In the genomic region with DNA sequence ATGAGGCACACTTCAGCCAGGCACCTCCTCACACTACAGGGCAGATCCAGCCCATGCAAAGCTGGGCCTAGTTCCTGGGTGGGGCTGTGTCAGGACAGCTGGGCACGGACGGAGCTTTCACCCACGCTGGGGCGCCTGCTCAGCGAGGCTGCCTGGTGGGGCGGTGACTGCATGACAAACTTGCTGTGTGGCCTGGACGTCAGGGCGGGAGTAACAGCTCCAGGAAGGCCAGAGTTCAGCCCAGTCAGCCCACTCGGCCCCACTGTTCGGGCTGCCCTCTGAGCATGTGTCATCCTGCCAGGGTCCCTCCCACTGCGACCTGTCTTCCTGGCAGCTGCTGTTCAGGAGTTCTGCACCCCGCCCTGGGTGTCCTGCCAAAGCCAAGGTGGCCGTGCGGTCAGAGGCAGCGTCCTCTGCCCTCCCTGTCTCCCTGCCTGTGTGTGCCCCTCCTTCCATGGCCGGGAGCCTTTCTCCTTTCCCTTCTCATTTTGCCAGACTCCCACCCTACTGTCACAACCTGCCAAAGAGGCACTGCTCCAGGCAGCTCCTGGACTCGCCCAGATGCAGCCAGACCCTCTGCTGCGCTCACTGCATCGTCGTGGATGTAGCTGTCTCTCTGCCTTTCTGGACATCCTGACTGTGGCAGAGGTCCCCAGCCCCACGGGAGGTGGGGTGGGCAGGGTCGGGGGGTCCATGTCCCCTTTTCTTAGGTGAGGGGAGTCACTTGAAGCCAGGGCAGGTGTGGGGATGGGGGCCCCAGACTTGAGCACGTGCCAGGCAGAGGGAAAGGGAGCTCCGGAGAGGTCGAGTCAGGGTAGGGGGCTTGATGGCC, we compare ENCODE assay signal across 1 cellular context.
TF ChIP-seq lines count a peak whose summit lies in the region.

No MANE protein-coding gene starts in this region.

TF ChIP-seq in liver, 16 proteins besides CTCF, POLR2A, EP300 and RAD21 (continued from another document):
- TF ChIP-seq, protein P1, sequence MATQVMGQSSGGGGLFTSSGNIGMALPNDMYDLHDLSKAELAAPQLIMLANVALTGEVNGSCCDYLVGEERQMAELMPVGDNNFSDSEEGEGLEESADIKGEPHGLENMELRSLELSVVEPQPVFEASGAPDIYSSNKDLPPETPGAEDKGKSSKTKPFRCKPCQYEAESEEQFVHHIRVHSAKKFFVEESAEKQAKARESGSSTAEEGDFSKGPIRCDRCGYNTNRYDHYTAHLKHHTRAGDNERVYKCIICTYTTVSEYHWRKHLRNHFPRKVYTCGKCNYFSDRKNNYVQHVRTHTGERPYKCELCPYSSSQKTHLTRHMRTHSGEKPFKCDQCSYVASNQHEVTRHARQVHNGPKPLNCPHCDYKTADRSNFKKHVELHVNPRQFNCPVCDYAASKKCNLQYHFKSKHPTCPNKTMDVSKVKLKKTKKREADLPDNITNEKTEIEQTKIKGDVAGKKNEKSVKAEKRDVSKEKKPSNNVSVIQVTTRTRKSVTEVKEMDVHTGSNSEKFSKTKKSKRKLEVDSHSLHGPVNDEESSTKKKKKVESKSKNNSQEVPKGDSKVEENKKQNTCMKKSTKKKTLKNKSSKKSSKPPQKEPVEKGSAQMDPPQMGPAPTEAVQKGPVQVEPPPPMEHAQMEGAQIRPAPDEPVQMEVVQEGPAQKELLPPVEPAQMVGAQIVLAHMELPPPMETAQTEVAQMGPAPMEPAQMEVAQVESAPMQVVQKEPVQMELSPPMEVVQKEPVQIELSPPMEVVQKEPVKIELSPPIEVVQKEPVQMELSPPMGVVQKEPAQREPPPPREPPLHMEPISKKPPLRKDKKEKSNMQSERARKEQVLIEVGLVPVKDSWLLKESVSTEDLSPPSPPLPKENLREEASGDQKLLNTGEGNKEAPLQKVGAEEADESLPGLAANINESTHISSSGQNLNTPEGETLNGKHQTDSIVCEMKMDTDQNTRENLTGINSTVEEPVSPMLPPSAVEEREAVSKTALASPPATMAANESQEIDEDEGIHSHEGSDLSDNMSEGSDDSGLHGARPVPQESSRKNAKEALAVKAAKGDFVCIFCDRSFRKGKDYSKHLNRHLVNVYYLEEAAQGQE (IDR thresholded peaks at IDR 0.05) = peak; percentile 56
- TF ChIP-seq GABPA (IDR thresholded peaks at IDR 0.05 in 1 of 2, conservative IDR thresholded peaks at IDR 0.05 in 1 of 2) (no peak), SP1 (IDR thresholded peaks at IDR 0.05) (peak; percentile 99), FOXA1 (IDR thresholded peaks at IDR 0.05) (peak; percentile 87), NR2F2 (IDR thresholded peaks at IDR 0.05) (peak; percentile 85), FOXA2 (IDR thresholded peaks at IDR 0.05) (peak; percentile 79), HNF4A (conservative IDR thresholded peaks at IDR 0.05) (peak; percentile 94 to 96), HNF4G (IDR thresholded peaks at IDR 0.05) (peak; percentile 81)
- TF ChIP-seq, protein P2, sequence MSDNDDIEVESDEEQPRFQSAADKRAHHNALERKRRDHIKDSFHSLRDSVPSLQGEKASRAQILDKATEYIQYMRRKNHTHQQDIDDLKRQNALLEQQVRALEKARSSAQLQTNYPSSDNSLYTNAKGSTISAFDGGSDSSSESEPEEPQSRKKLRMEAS (IDR thresholded peaks at IDR 0.05) = peak; percentile 98
